15 cellular contexts compared by ENCODE assay signal in the genomic region with DNA sequence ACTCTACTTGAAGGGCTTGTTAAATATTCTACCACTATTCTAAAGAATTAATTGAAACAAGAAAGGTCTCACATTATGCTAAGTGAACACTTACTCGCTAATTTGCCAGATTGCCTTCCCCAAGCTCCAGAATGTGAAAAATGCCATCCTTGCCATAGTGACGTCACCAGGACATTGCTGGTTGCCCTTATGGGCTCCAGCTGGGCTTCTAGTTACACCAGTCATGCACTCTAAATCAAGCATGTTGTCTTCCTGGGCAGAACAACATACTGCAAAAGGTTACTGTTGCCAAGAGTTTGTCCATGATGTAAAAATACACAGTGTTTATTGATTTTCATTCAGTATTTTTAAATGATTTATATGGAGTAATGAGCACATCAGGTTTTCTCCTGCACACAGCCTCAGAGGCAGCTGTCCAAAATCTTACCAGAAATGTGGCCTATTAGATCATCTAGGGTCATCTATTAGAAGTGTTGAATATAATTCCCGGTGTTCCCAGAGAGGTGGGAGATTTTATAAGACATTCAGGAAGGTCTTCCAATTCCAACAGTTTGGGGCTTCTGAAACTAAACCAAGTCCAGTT.
DNase-seq lines count a peak whose midpoint lies in the region; ATAC-seq and TF ChIP-seq lines count a peak whose summit lies in the region.
"Had no signal": no experiment of that assay in that cellular context is flagged by ENCODE, and none has a peak within 500 bp of the region (broad histone marks: within the 10 kb centered on the region; RNA-seq: fewer than 3 reads in every experiment).

No MANE protein-coding gene starts in this region.

- H3K4me3 ChIP-seq in astrocyte of the cerebellum (ENCODE audit: low read depth, low read length), result no peak overlapping the region
- H3K4me3 ChIP-seq: right atrium auricular region had no signal

- DNase-seq in DMS 273 treated with DMSO at 0.1 percent for 48 hours (lab: John Stamatoyannopoulos, UW) (peak; percentile 62), NCI-H1417 (lab: John Stamatoyannopoulos, UW) (peak in 2 of 3 experiments; percentile 43 to 85), astrocyte of the cerebellum (ENCODE audit: low read depth) (peak; percentile 41), left lobe of liver (ENCODE audit: low spot score) (no peak), LoVo (ENCODE audit: low spot score) (no peak)
- DNase-seq: activated CD4-positive, CD25-positive, alpha-beta regulatory T cell treated with anti-CD3 and anti-CD28 coated beads, Interleukin-2, amount 50 U/mL, for 72 hours; activated T-cell treated with anti-CD3 and anti-CD28 coated beads, Interleukin-2, amount 50 U/mL, for 24 hours; amygdala; GDM1; naive thymus-derived CD4-positive, alpha-beta T cell; stimulated activated naive CD8-positive, alpha-beta T cell treated with anti-CD3 and anti-CD28 coated beads, Interleukin-15, Interleukin-2, amounts not matched to agents 100 U/mL and 50 U/mL, for 24 hours had no signal

- ATAC-seq in left lobe of liver (peak; percentile 29), GM19397 (IDR thresholded peaks at IDR 0.05; ENCODE audit: unreplicated experiment) (no peak), GM19351 (IDR thresholded peaks at IDR 0.05; ENCODE audit: unreplicated experiment) (no peak), HG02938 (IDR thresholded peaks at IDR 0.05; ENCODE audit: unreplicated experiment) (no peak)
- ATAC-seq: naive thymus-derived CD4-positive, alpha-beta T cell; stimulated activated naive CD8-positive, alpha-beta T cell treated with anti-CD3 and anti-CD28 coated beads, Interleukin-15, Interleukin-2, amounts not matched to agents 100 U/mL and 50 U/mL, for 24 hours had no signal

- in situ Hi-C loops in astrocyte of the cerebellum (cut with HindIII; ENCODE audit: low sequenced_read_pairs), result no loop called here

- TF ChIP-seq CTCF in astrocyte of the cerebellum (IDR thresholded peaks at IDR 0.05; ENCODE audit: low read depth, low read length, missing control alignments), result no peak

Comparison
In these comparisons a context has a peak if more than half of its experiments do, and no peak if none do; other contexts are left out.
1. DNase-seq: peak in DMS 273 treated with DMSO at 0.1 percent for 48 hours (single experiment), NCI-H1417 (2 of 3) and astrocyte of the cerebellum (single experiment); none in left lobe of liver (single experiment) and LoVo (single experiment).